In genomic region chr20:62120990-62121775, GRCh38 we compare ENCODE assay signal across 2 cellular contexts.
A peak's percentile ranks its signal among the peaks of the same experiment; 100 is the strongest.
TF ChIP-seq lines count a peak whose summit lies in the region.

No MANE protein-coding gene starts in this region.

TF ChIP-seq in GM23338, 12 proteins besides CTCF, POLR2A, EP300 and RAD21:
- TF ChIP-seq POLR2AphosphoS5 (IDR thresholded peaks at IDR 0.05; ENCODE audit: low read depth) (peak; percentile 31; the same call in 1 of the 2 replicates), ZNF462 (CRISPR knock-in tag; IDR thresholded peaks at IDR 0.05) (no peak)

TF ChIP-seq in K562, 482 proteins besides CTCF, POLR2A, EP300 and RAD21 (continues in another document):
- TF ChIP-seq HDAC2 (IDR thresholded peaks at IDR 0.05), result peak; percentile 52; the same call in 1 of the 2 replicates
- peak; percentile 87 for TF ChIP-seq POLR2G (IDR thresholded peaks at IDR 0.05; ENCODE audit: low read depth, low read length)
- TF ChIP-seq ZBTB40 (IDR thresholded peaks at IDR 0.05), result 0 out of 2 replicates have a peak, but pooled peaks have one; percentile 42
- TF ChIP-seq ZBTB40 (CRISPR knock-in tag; IDR thresholded peaks at IDR 0.05), result no peak
- TF ChIP-seq AFF1 (IDR thresholded peaks at IDR 0.05; ENCODE audit: low read depth in 1 of 2, partially characterized antibody in 2 of 2), result no peak
- TF ChIP-seq EGR1 (conservative IDR thresholded peaks at IDR 0.05), result peak; percentile 67
- TF ChIP-seq PHF8 (IDR thresholded peaks at IDR 0.05; ENCODE audit: borderline replicate concordance, low read length), result peak; percentile 46; the same call in 1 of the 2 replicates
- no peak for TF ChIP-seq HNRNPL (IDR thresholded peaks at IDR 0.05; ENCODE audit: low read depth, low read length)
- no peak for TF ChIP-seq EWSR1 (IDR thresholded peaks at IDR 0.05; ENCODE audit: borderline replicate concordance, low read depth, partially characterized antibody)
- 0 out of 3 replicates have a peak, but pooled peaks of 1 of the 2 experiments have one; percentile 28 for TF ChIP-seq CBX3 (IDR thresholded peaks at IDR 0.05; ENCODE audit: borderline replicate concordance in 1 of 2, low read length in 2 of 2)
- TF ChIP-seq DPF2 (IDR thresholded peaks at IDR 0.05), result peak; percentile 31; the same call in 1 of the 2 replicates
- peak; percentile 18 for TF ChIP-seq TAF1 (IDR thresholded peaks at IDR 0.05; ENCODE audit: control insufficient read depth, extremely low read depth, insufficient read depth, low read length, severe bottlenecking)
- TF ChIP-seq ADNP (tag; IDR thresholded peaks at IDR 0.05), result peak; percentile 87
- peak; percentile 76 for TF ChIP-seq ZFX (CRISPR knock-in tag; IDR thresholded peaks at IDR 0.05)
- TF ChIP-seq TOE1 (IDR thresholded peaks at IDR 0.05; ENCODE audit: borderline replicate concordance), result 0 out of 2 replicates have a peak, but pooled peaks have one; percentile 27
- TF ChIP-seq TOE1 (CRISPR knock-in tag; IDR thresholded peaks at IDR 0.05; ENCODE audit: borderline replicate concordance, low read depth), result no peak
- TF ChIP-seq TBP (optimal IDR thresholded peaks at IDR 0.05; ENCODE audit: low read depth, low read length), result peak; percentile 59
- TF ChIP-seq ZNF740 (CRISPR knock-in tag; IDR thresholded peaks at IDR 0.05), result no peak
- 0 out of 4 replicates have a peak, but pooled peaks of 1 of the 2 experiments have one; percentile 38 for TF ChIP-seq ZNF740 (tag; IDR thresholded peaks at IDR 0.05)
- peak; percentile 52; the same call in 1 of the 2 replicates for TF ChIP-seq SMARCE1 (IDR thresholded peaks at IDR 0.05)
- TF ChIP-seq NFIC (IDR thresholded peaks at IDR 0.05), result 0 out of 2 replicates have a peak, but pooled peaks have one; percentile 5
- TF ChIP-seq ARID1B (IDR thresholded peaks at IDR 0.05), result peak; percentile 39
- TF ChIP-seq UBTF (IDR thresholded peaks at IDR 0.05; ENCODE audit: borderline replicate concordance in 1 of 2, low read depth in 2 of 2, low read length in 2 of 2), result peak in 1 of 2 experiments; percentile 36; a peak in 1 of 4 replicates
- peak; percentile 62; the same call in 1 of the 2 replicates for TF ChIP-seq EP400 (IDR thresholded peaks at IDR 0.05)
- TF ChIP-seq RBFOX2 (IDR thresholded peaks at IDR 0.05; ENCODE audit: low read depth, low read length), result peak; percentile 89
- TF ChIP-seq SRF (CRISPR knock-in tag; IDR thresholded peaks at IDR 0.05), result peak in 1 of 2 experiments; percentile 19; a peak in 1 of 4 replicates
- no peak for TF ChIP-seq ZNF133 (CRISPR knock-in tag; IDR thresholded peaks at IDR 0.05)
- no peak for TF ChIP-seq ZNF197 (CRISPR knock-in tag; IDR thresholded peaks at IDR 0.05; ENCODE audit: low read depth)
- TF ChIP-seq RBBP5 (IDR thresholded peaks at IDR 0.05; ENCODE audit: borderline replicate concordance, insufficient read depth, low read length, poor library complexity, severe bottlenecking), result no peak
- TF ChIP-seq MYC (IDR thresholded peaks at IDR 0.05; ENCODE audit: low read depth, low read length), result no peak
- TF ChIP-seq MYC (CRISPR knock-in tag; IDR thresholded peaks at IDR 0.05; ENCODE audit: borderline replicate concordance, low read depth), result 0 out of 2 replicates have a peak, but pooled peaks have one; percentile 63
- TF ChIP-seq CREB3L1 (IDR thresholded peaks at IDR 0.05; ENCODE audit: borderline replicate concordance, low read depth), result peak; percentile 8; the same call in 1 of the 2 replicates
- 0 out of 2 replicates have a peak, but pooled peaks have one; percentile 45 for TF ChIP-seq ZNF263 (CRISPR knock-in tag; IDR thresholded peaks at IDR 0.05; ENCODE audit: borderline replicate concordance)
- no peak for TF ChIP-seq ZNF140 (CRISPR knock-in tag; IDR thresholded peaks at IDR 0.05)
- no peak for TF ChIP-seq ILF3 (IDR thresholded peaks at IDR 0.05; ENCODE audit: borderline replicate concordance)
- 0 out of 4 replicates have a peak, but pooled peaks of 1 of the 2 experiments have one; percentile 35 for TF ChIP-seq TRIM24 (IDR thresholded peaks at IDR 0.05)
- TF ChIP-seq GABPB1 (CRISPR knock-in tag; IDR thresholded peaks at IDR 0.05), result 0 out of 2 replicates have a peak, but pooled peaks have one; percentile 10
- TF ChIP-seq L3MBTL2 (IDR thresholded peaks at IDR 0.05), result peak; percentile 64; the same call in 1 of the 2 replicates
- 0 out of 4 replicates have a peak, but pooled peaks of 1 of the 2 experiments have one; percentile 4 for TF ChIP-seq TEAD1 (CRISPR knock-in tag; IDR thresholded peaks at IDR 0.05)
- 0 out of 2 replicates have a peak, but pooled peaks have one; percentile 4 for TF ChIP-seq MTA3 (IDR thresholded peaks at IDR 0.05; ENCODE audit: borderline replicate concordance)
- TF ChIP-seq ZNF395 (CRISPR knock-in tag; IDR thresholded peaks at IDR 0.05), result 0 out of 2 replicates have a peak, but pooled peaks have one; percentile 48
